Comparison of ENCODE assay signal across 25 cellular contexts in genomic region chr18:70663141-70663540, GRCh38.
DNase-seq lines count a peak whose midpoint lies in the region; ATAC-seq and TF ChIP-seq lines count a peak whose summit lies in the region.
"Had no signal": no experiment of that assay in that cellular context is flagged by ENCODE, and none has a peak within 500 bp of the region (broad histone marks: within the 10 kb centered on the region; RNA-seq: fewer than 3 reads in every experiment).

No MANE protein-coding gene starts in this region.

- H3K27ac Mint-ChIP-seq in natural killer cell, result peak overlapping the region in 1 of 2 donors; percentile 69
- no peak overlapping the region for H3K27ac Mint-ChIP-seq in natural killer cell treated with Interleukin-12 subunit alpha and Interleukin-12 subunit beta and Interleukin-15 and Interleukin-18, amount 100 ng/mL, for 72 hours
- H3K27ac Mint-ChIP-seq in activated naive CD8-positive, alpha-beta T cell treated with anti-CD3 and anti-CD28 coated beads for 36 hours, result peak overlapping the region; percentile 90
- H3K27ac Mint-ChIP-seq in stimulated activated naive CD8-positive, alpha-beta T cell treated with anti-CD3 and anti-CD28 coated beads, Interleukin-15, amount 100 ng/mL, for 72 hours, result peak overlapping the region; percentile 94 to 98
- H3K27ac Mint-ChIP-seq: dendritic cell treated with granulocyte-macrophage colony-stimulating factor and Interleukin-4, amounts not matched to agents 40 ng/mL and 50 ng/mL, for 4 days; memory B cell; stimulated activated effector memory CD8-positive, alpha-beta T cell treated with anti-CD3 and anti-CD28 coated beads, Interleukin-12 subunit alpha, Interleukin-12 subunit beta, amount 100 ng/mL, for 72 hours; T-helper 1 cell treated with Interleukin-12 subunit alpha and Interleukin-12 subunit beta and Interleukin-4 antibody, amounts not matched to agents 30 μg/mL and 1 μg/mL, for 36 hours had no signal

- H3K9me3 Mint-ChIP-seq in natural killer cell, result no peaks in the 10 kb centered on the region
- no peaks in the 10 kb centered on the region for H3K9me3 Mint-ChIP-seq in natural killer cell treated with Interleukin-12 subunit alpha and Interleukin-12 subunit beta and Interleukin-15 and Interleukin-18, amount 100 ng/mL, for 72 hours
- peaks cover 4% of the 10 kb centered on the region for H3K9me3 Mint-ChIP-seq in activated naive CD8-positive, alpha-beta T cell treated with anti-CD3 and anti-CD28 coated beads for 36 hours
- H3K9me3 Mint-ChIP-seq in stimulated activated naive CD8-positive, alpha-beta T cell treated with anti-CD3 and anti-CD28 coated beads, Interleukin-15, amount 100 ng/mL, for 72 hours, result no peaks in the 10 kb centered on the region
- H3K9me3 Mint-ChIP-seq: dendritic cell treated with granulocyte-macrophage colony-stimulating factor and Interleukin-4, amounts not matched to agents 40 ng/mL and 50 ng/mL, for 4 days; stimulated activated effector memory CD8-positive, alpha-beta T cell treated with anti-CD3 and anti-CD28 coated beads, Interleukin-12 subunit alpha, Interleukin-12 subunit beta, amount 100 ng/mL, for 72 hours; T-helper 1 cell treated with Interleukin-12 subunit alpha and Interleukin-12 subunit beta and Interleukin-4 antibody, amounts not matched to agents 30 μg/mL and 1 μg/mL, for 36 hours had no signal

- H3K4me3 Mint-ChIP-seq in natural killer cell, result peak overlapping the region; percentile 33
- no peak overlapping the region for H3K4me3 Mint-ChIP-seq in natural killer cell treated with Interleukin-12 subunit alpha and Interleukin-12 subunit beta and Interleukin-15 and Interleukin-18, amount 100 ng/mL, for 72 hours
- peak overlapping the region; percentile 56 for H3K4me3 Mint-ChIP-seq in activated naive CD8-positive, alpha-beta T cell treated with anti-CD3 and anti-CD28 coated beads for 36 hours
- H3K4me3 Mint-ChIP-seq in stimulated activated naive CD8-positive, alpha-beta T cell treated with anti-CD3 and anti-CD28 coated beads, Interleukin-15, amount 100 ng/mL, for 72 hours, result peak overlapping the region; percentile 64 to 65
- H3K4me3 Mint-ChIP-seq: dendritic cell treated with granulocyte-macrophage colony-stimulating factor and Interleukin-4, amounts not matched to agents 40 ng/mL and 50 ng/mL, for 4 days; memory B cell; stimulated activated effector memory CD8-positive, alpha-beta T cell treated with anti-CD3 and anti-CD28 coated beads, Interleukin-12 subunit alpha, Interleukin-12 subunit beta, amount 100 ng/mL, for 72 hours; T-helper 1 cell treated with Interleukin-12 subunit alpha and Interleukin-12 subunit beta and Interleukin-4 antibody, amounts not matched to agents 30 μg/mL and 1 μg/mL, for 36 hours had no signal

- H3K27me3 Mint-ChIP-seq in natural killer cell (ENCODE audit: low read depth in 2 of 2), result peaks cover 0 to 2% of the 10 kb centered on the region in 2 donors
- H3K27me3 Mint-ChIP-seq in natural killer cell treated with Interleukin-12 subunit alpha and Interleukin-12 subunit beta and Interleukin-15 and Interleukin-18, amount 100 ng/mL, for 72 hours, result no peaks in the 10 kb centered on the region
- H3K27me3 Mint-ChIP-seq in activated naive CD8-positive, alpha-beta T cell treated with anti-CD3 and anti-CD28 coated beads for 36 hours, result no peaks in the 10 kb centered on the region
- H3K27me3 Mint-ChIP-seq in stimulated activated naive CD8-positive, alpha-beta T cell treated with anti-CD3 and anti-CD28 coated beads, Interleukin-15, amount 100 ng/mL, for 72 hours, result no peaks in the 10 kb centered on the region
- H3K27me3 Mint-ChIP-seq: dendritic cell treated with granulocyte-macrophage colony-stimulating factor and Interleukin-4, amounts not matched to agents 40 ng/mL and 50 ng/mL, for 4 days; memory B cell had no signal

- H3K4me1 Mint-ChIP-seq in natural killer cell, result peaks cover 21 to 35% of the 10 kb centered on the region in 2 donors
- H3K4me1 Mint-ChIP-seq in natural killer cell treated with Interleukin-12 subunit alpha and Interleukin-12 subunit beta and Interleukin-15 and Interleukin-18, amount 100 ng/mL, for 72 hours (ENCODE audit: low read depth in 2 of 2), result peaks cover 7 to 16% of the 10 kb centered on the region in 2 donors
- H3K4me1 Mint-ChIP-seq in activated naive CD8-positive, alpha-beta T cell treated with anti-CD3 and anti-CD28 coated beads for 36 hours, result peaks cover 47% of the 10 kb centered on the region
- peaks cover 47% of the 10 kb centered on the region for H3K4me1 Mint-ChIP-seq in stimulated activated naive CD8-positive, alpha-beta T cell treated with anti-CD3 and anti-CD28 coated beads, Interleukin-15, amount 100 ng/mL, for 72 hours
- H3K4me1 Mint-ChIP-seq: memory B cell; stimulated activated effector memory CD8-positive, alpha-beta T cell treated with anti-CD3 and anti-CD28 coated beads, Interleukin-12 subunit alpha, Interleukin-12 subunit beta, amount 100 ng/mL, for 72 hours had no signal

- intact Hi-C loops in natural killer cell (cut with micrococcal nuclease), result no loop called here

- no peaks in the 10 kb centered on the region for H3K36me3 Mint-ChIP-seq in natural killer cell
- H3K36me3 Mint-ChIP-seq in natural killer cell treated with Interleukin-12 subunit alpha and Interleukin-12 subunit beta and Interleukin-15 and Interleukin-18, amount 100 ng/mL, for 72 hours, result no peaks in the 10 kb centered on the region
- H3K36me3 Mint-ChIP-seq in activated naive CD8-positive, alpha-beta T cell treated with anti-CD3 and anti-CD28 coated beads for 36 hours, result peaks cover 12% of the 10 kb centered on the region
- H3K36me3 Mint-ChIP-seq: memory B cell; stimulated activated effector memory CD8-positive, alpha-beta T cell treated with anti-CD3 and anti-CD28 coated beads, Interleukin-12 subunit alpha, Interleukin-12 subunit beta, amount 100 ng/mL, for 72 hours had no signal

- TF ChIP-seq CTCF in natural killer cell (IDR thresholded peaks at IDR 0.05), result no peak

- DNase-seq in natural killer cell (no peak), OCI-M1 (lab: John Stamatoyannopoulos, UW) (peak; percentile 6), SKM-1 treated with dmso at 0.1 percent for 144 hours (lab: John Stamatoyannopoulos, UW; ENCODE audit: unreplicated experiment) (no peak), EL (no peak)
- no peak for DNase-seq in natural killer cell treated with Interleukin-12 subunit alpha and Interleukin-12 subunit beta and Interleukin-15 and Interleukin-18, amount 100 ng/mL, for 72 hours (ENCODE audit: low spot score)
- no peak for DNase-seq in activated naive CD8-positive, alpha-beta T cell treated with anti-CD3 and anti-CD28 coated beads for 36 hours
- no peak for DNase-seq in stimulated activated naive CD8-positive, alpha-beta T cell treated with anti-CD3 and anti-CD28 coated beads, Interleukin-15, amount 100 ng/mL, for 72 hours
- DNase-seq in activated CD4-positive, CD25-positive, alpha-beta regulatory T cell (lab: John Stamatoyannopoulos, UW), result no peak
- DNase-seq: activated CD4-positive, alpha-beta T cell treated with anti-CD3 and anti-CD28 coated beads, Interleukin-2, amount 50 U/mL, for 1 hour; activated gamma-delta T cell; hypothalamus; MG63; NCI-H2029 treated with DMSO at 0.1 percent for 48 hours; NCI-H226; NCI-H774; stimulated activated CD4-positive, alpha-beta T cell treated with anti-CD3 and anti-CD28 coated beads, Interleukin-12 subunit alpha, Interleukin-12 subunit beta, amount 100 ng/mL, for 4 hours; stimulated activated CD4-positive, alpha-beta T cell treated with anti-CD3 and anti-CD28 coated beads, Interleukin-4, amount 100 ng/mL, for 1 hour had no signal

- peak in 1 of 3 donors; percentile 55 for ATAC-seq in natural killer cell
- no peak for ATAC-seq in natural killer cell treated with Interleukin-12 subunit alpha and Interleukin-12 subunit beta and Interleukin-15 and Interleukin-18, amount 100 ng/mL, for 72 hours
- peak; percentile 70 for ATAC-seq in stimulated activated naive CD8-positive, alpha-beta T cell treated with anti-CD3 and anti-CD28 coated beads, Interleukin-15, amount 100 ng/mL, for 72 hours
- ATAC-seq: GM12878, HCT116, left lobe of liver, sciatic nerve had no signal

Comparison
In these comparisons a context has a peak if more than half of its experiments do, and no peak if none do; other contexts are left out.
1. H3K27ac Mint-ChIP-seq: peak in activated naive CD8-positive, alpha-beta T cell treated with anti-CD3 and anti-CD28 coated beads for 36 hours (single experiment) and stimulated activated naive CD8-positive, alpha-beta T cell treated with anti-CD3 and anti-CD28 coated beads, Interleukin-15, amount 100 ng/mL, for 72 hours (2 of 2); none in natural killer cell treated with Interleukin-12 subunit alpha and Interleukin-12 subunit beta and Interleukin-15 and Interleukin-18, amount 100 ng/mL, for 72 hours (0 of 2).